27 cellular contexts compared by ENCODE assay signal in genomic region chr20:57176842-57177241, GRCh38.
"Had no signal": no experiment of that assay in that cellular context is flagged by ENCODE, and none has a peak within 500 bp of the region (broad histone marks: within the 10 kb centered on the region; RNA-seq: fewer than 3 reads in every experiment).

No MANE protein-coding gene starts in this region.

- FAIRE-seq: small intestine had no signal

- H3K4me1 ChIP-seq: neural progenitor cell, parathyroid adenoma, psoas muscle, right lobe of liver, sigmoid colon, testis, uterus had no signal

- H3K36me3 Mint-ChIP-seq: naive thymus-derived CD8-positive, alpha-beta T cell; natural killer cell treated with Interleukin-12 subunit alpha and Interleukin-12 subunit beta and Interleukin-15 and Interleukin-18, amount 100 ng/mL, for 72 hours; stimulated activated memory B cell treated with anti-CD40 and anti-IgM and Interleukin-4, amounts not matched to agents 10 μg/mL and 1 μg/mL and 100 μg/mL, for 72 hours had no signal

- H3K9me3 Mint-ChIP-seq: naive thymus-derived CD8-positive, alpha-beta T cell; natural killer cell treated with Interleukin-12 subunit alpha and Interleukin-12 subunit beta and Interleukin-15 and Interleukin-18, amount 100 ng/mL, for 72 hours; neural progenitor cell; stimulated activated memory B cell treated with anti-CD40 and anti-IgM and Interleukin-4, amounts not matched to agents 10 μg/mL and 1 μg/mL and 100 μg/mL, for 72 hours; stimulated activated naive CD8-positive, alpha-beta T cell treated with anti-CD3 and anti-CD28 coated beads, Interleukin-15, amount 100 ng/mL, for 72 hours had no signal

- H2AFZ ChIP-seq: neural progenitor cell, parathyroid adenoma had no signal

- H3K79me2 ChIP-seq: parathyroid adenoma had no signal

- H3K9ac ChIP-seq: neural progenitor cell, parathyroid adenoma had no signal

- H3K9me3 ChIP-seq: ovary, psoas muscle, right lobe of liver, sigmoid colon, suprapubic skin, testis, tibial nerve, uterus had no signal

- H3K4me3 ChIP-seq: neural progenitor cell, ovary, psoas muscle, right lobe of liver, sigmoid colon, suprapubic skin, testis, tibial nerve, uterus had no signal

- ATAC-seq: naive thymus-derived CD8-positive, alpha-beta T cell; natural killer cell treated with Interleukin-12 subunit alpha and Interleukin-12 subunit beta and Interleukin-15 and Interleukin-18, amount 100 ng/mL, for 72 hours; psoas muscle; right cardiac atrium; right lobe of liver; stimulated activated memory B cell treated with anti-CD40 and anti-IgM and Interleukin-4, amounts not matched to agents 10 μg/mL and 1 μg/mL and 100 μg/mL, for 72 hours; stimulated activated naive CD8-positive, alpha-beta T cell treated with anti-CD3 and anti-CD28 coated beads, Interleukin-15, amount 100 ng/mL, for 72 hours; stimulated activated naive CD8-positive, alpha-beta T cell treated with anti-CD3 and anti-CD28 coated beads, Interleukin-15, Interleukin-2, amounts not matched to agents 100 U/mL and 50 U/mL, for 24 hours had no signal

- H3K4me1 Mint-ChIP-seq: naive B cell had no signal

- H3K4me3 Mint-ChIP-seq: naive B cell; naive thymus-derived CD8-positive, alpha-beta T cell; natural killer cell treated with Interleukin-12 subunit alpha and Interleukin-12 subunit beta and Interleukin-15 and Interleukin-18, amount 100 ng/mL, for 72 hours; neural progenitor cell; stimulated activated memory B cell treated with anti-CD40 and anti-IgM and Interleukin-4, amounts not matched to agents 10 μg/mL and 1 μg/mL and 100 μg/mL, for 72 hours; stimulated activated naive CD8-positive, alpha-beta T cell treated with anti-CD3 and anti-CD28 coated beads, Interleukin-15, amount 100 ng/mL, for 72 hours had no signal

- H3K27ac Mint-ChIP-seq: naive B cell; naive thymus-derived CD8-positive, alpha-beta T cell; natural killer cell treated with Interleukin-12 subunit alpha and Interleukin-12 subunit beta and Interleukin-15 and Interleukin-18, amount 100 ng/mL, for 72 hours; neural progenitor cell; progenitor cell of endocrine pancreas; stimulated activated memory B cell treated with anti-CD40 and anti-IgM and Interleukin-4, amounts not matched to agents 10 μg/mL and 1 μg/mL and 100 μg/mL, for 72 hours; stimulated activated naive CD8-positive, alpha-beta T cell treated with anti-CD3 and anti-CD28 coated beads, Interleukin-15, amount 100 ng/mL, for 72 hours had no signal

- H3K27me3 ChIP-seq: neural progenitor cell, ovary, right lobe of liver, sigmoid colon, testis, tibial nerve, uterus had no signal

- DNase-seq: naive B cell; naive thymus-derived CD8-positive, alpha-beta T cell; occipital lobe; ovary; psoas muscle; right cardiac atrium; right lobe of liver; sigmoid colon; small intestine; stimulated activated CD4-positive, alpha-beta T cell treated with anti-CD3 and anti-CD28 coated beads, Interleukin-15, amount 100 ng/mL, for 24 hours; stimulated activated CD4-positive, alpha-beta T cell treated with anti-CD3 and anti-CD28 coated beads, Interleukin-4, amount 100 ng/mL, for 1 hour; stimulated activated CD4-positive, alpha-beta T cell treated with anti-CD3 and anti-CD28 coated beads, Interleukin-4, amount 100 ng/mL, for 4 hours; stimulated activated CD8-positive, alpha-beta memory T cell treated with anti-CD3 and anti-CD28 coated beads, Interleukin-4, amount 100 ng/mL, for 48 hours; stimulated activated naive CD4-positive, alpha-beta T cell; stimulated activated naive CD8-positive, alpha-beta T cell treated with anti-CD3 and anti-CD28 coated beads, Interleukin-15, amount 100 ng/mL, for 72 hours; stimulated activated naive CD8-positive, alpha-beta T cell treated with anti-CD3 and anti-CD28 coated beads, Interleukin-15, Interleukin-2, amounts not matched to agents 100 U/mL and 50 U/mL, for 24 hours; substantia nigra; testis; trophoblast cell; uterus had no signal

- H3K27ac ChIP-seq: neural progenitor cell, ovary, parathyroid adenoma, psoas muscle, right lobe of liver, sigmoid colon, suprapubic skin, testis, tibial nerve, uterus had no signal

- H3K36me3 ChIP-seq: neural progenitor cell, ovary, right lobe of liver, sigmoid colon, suprapubic skin, uterus had no signal

- H3K27me3 Mint-ChIP-seq: progenitor cell of endocrine pancreas had no signal

- H3K4me2 ChIP-seq: neural progenitor cell had no signal
